ENCODE assay signal across 9 cellular contexts in genomic region chr9:124261787-124262595, GRCh38. TPM values are rescaled to one million over a fixed set of nuclear protein-coding genes. Genes with fewer than 3 reads are reported as not detected.
DNase-seq lines count a peak whose midpoint lies in the region; FAIRE-seq and TF ChIP-seq lines count a peak whose summit lies in the region.
"Had no signal": no experiment of that assay in that cellular context is flagged by ENCODE, and none has a peak within 500 bp of the region (broad histone marks: within the 10 kb centered on the region; RNA-seq: fewer than 3 reads in every experiment).

No MANE protein-coding gene starts in this region.

- H3K4me3 ChIP-seq in HUES48 (ENCODE audit: low read depth, low read length) (no peak overlapping the region), mesendoderm (ENCODE audit: low read length) (no peak overlapping the region)

- H3K9ac ChIP-seq in HUES48 (ENCODE audit: low read depth, low read length) (no peak overlapping the region), mesendoderm (ENCODE audit: low read length) (no peak overlapping the region)

- peak overlapping the region; percentile 57 for H3K4me3 Mint-ChIP-seq in MCF 10A (ENCODE audit: unreplicated experiment)
- H3K4me3 Mint-ChIP-seq in activated naive CD4-positive, alpha-beta T cell treated with anti-CD3 and anti-CD28 coated beads, Interleukin-2, amount 10 ng/mL, durations not matched to agents 7 days and 5 days, result no peak overlapping the region

- H2AK5ac ChIP-seq in mesendoderm (ENCODE audit: low read length), result no peak overlapping the region

- peak overlapping the region; percentile 54 for H3K56ac ChIP-seq in mesendoderm (ENCODE audit: low read length)

- no CpG with 5 or more reads among the region's 11 CpGs for WGBS in mesendoderm (ENCODE audit: extremely low coverage, insufficient coverage, low lambda C conversion rate)

- H2BK5ac ChIP-seq in mesendoderm (ENCODE audit: low read length), result no peak overlapping the region

- H3K36me3 ChIP-seq in HUES48 (ENCODE audit: control insufficient read depth, insufficient read depth, low read length) (no peaks in the 10 kb centered on the region), mesendoderm (ENCODE audit: control insufficient read depth, insufficient read depth, low read length) (no peaks in the 10 kb centered on the region)

- H3K36me3 Mint-ChIP-seq in MCF 10A (ENCODE audit: insufficient read depth, unreplicated experiment), result no peaks in the 10 kb centered on the region
- H3K36me3 Mint-ChIP-seq in activated naive CD4-positive, alpha-beta T cell treated with anti-CD3 and anti-CD28 coated beads, Interleukin-2, amount 10 ng/mL, durations not matched to agents 7 days and 5 days, result peaks cover 5% of the 10 kb centered on the region

- peak overlapping the region; percentile 59 for H3K27ac ChIP-seq in HUES48 (ENCODE audit: low read depth, low read length)
- peak overlapping the region; percentile 18 for H3K27ac ChIP-seq in mesendoderm (ENCODE audit: low read depth, low read length)
- peak overlapping the region; percentile 26 for H3K27ac ChIP-seq in substantia nigra (ENCODE audit: low read depth, low read length, poor library complexity, severe bottlenecking)

- POLR2A ChIA-PET in MCF 10A (lab: Yijun Ruan, JAX), result no interaction called here

- peaks cover 19% of the 10 kb centered on the region for H3K79me1 ChIP-seq in mesendoderm (ENCODE audit: low read length)

- no peak overlapping the region for H3K18ac ChIP-seq in mesendoderm (ENCODE audit: low read length)

- H3K9me3 Mint-ChIP-seq in MCF 10A (ENCODE audit: unreplicated experiment), result no peaks in the 10 kb centered on the region
- H3K9me3 Mint-ChIP-seq in activated naive CD4-positive, alpha-beta T cell treated with anti-CD3 and anti-CD28 coated beads, Interleukin-2, amount 10 ng/mL, durations not matched to agents 7 days and 5 days, result no peaks in the 10 kb centered on the region
- H3K9me3 Mint-ChIP-seq: activated T-cell treated with anti-CD3 and anti-CD28 coated beads, Interleukin-2, amount 50 U/mL, for 24 hours had no signal

- no TSS peak for BruUV-seq in MCF 10A (replicated peaks; lab: Mats Ljungman, UMichigan)

- no peak overlapping the region for H3K4ac ChIP-seq in mesendoderm (ENCODE audit: low read depth, low read length)

- peak overlapping the region; percentile 78 for H3K27ac Mint-ChIP-seq in MCF 10A (ENCODE audit: low read depth, unreplicated experiment)
- no peak overlapping the region for H3K27ac Mint-ChIP-seq in activated naive CD4-positive, alpha-beta T cell treated with anti-CD3 and anti-CD28 coated beads, Interleukin-2, amount 10 ng/mL, durations not matched to agents 7 days and 5 days

- peak overlapping the region; percentile 3 for H2BK15ac ChIP-seq in mesendoderm (replicated peaks; ENCODE audit: low read depth)

- H3K23ac ChIP-seq in mesendoderm (ENCODE audit: low read length), result no peak overlapping the region

- no peak for DNase-seq in MCF 10A (ENCODE audit: unreplicated experiment)
- DNase-seq in mesendoderm, result no peak
- DNase-seq in substantia nigra (lab: John Stamatoyannopoulos, UW), result no peak
- DNase-seq in HTR-8/SVneo (ENCODE audit: insufficient read length, low spot score), result no peak
- no peak for DNase-seq in NCI-H2029 treated with DMSO at 0.1 percent for 48 hours (lab: John Stamatoyannopoulos, UW)
- DNase-seq in GDM1 (lab: John Stamatoyannopoulos, UW), result no peak
- no peak for DNase-seq in activated naive CD4-positive, alpha-beta T cell treated with anti-CD3 and anti-CD28 coated beads, Interleukin-2, amount 10 ng/mL, durations not matched to agents 7 days and 5 days
- DNase-seq: activated T-cell treated with anti-CD3 and anti-CD28 coated beads, Interleukin-2, amount 50 U/mL, for 24 hours had no signal

- no peak overlapping the region for H3K4me2 ChIP-seq in mesendoderm (ENCODE audit: low read length)

- no peaks in the 10 kb centered on the region for H3K27me3 Mint-ChIP-seq in MCF 10A (ENCODE audit: insufficient read depth, unreplicated experiment)
- H3K27me3 Mint-ChIP-seq in activated naive CD4-positive, alpha-beta T cell treated with anti-CD3 and anti-CD28 coated beads, Interleukin-2, amount 10 ng/mL, durations not matched to agents 7 days and 5 days, result peaks cover 88% of the 10 kb centered on the region

- H3K4me1 Mint-ChIP-seq in MCF 10A (ENCODE audit: insufficient read depth, unreplicated experiment), result peaks cover 36% of the 10 kb centered on the region
- peaks cover 36% of the 10 kb centered on the region for H3K4me1 Mint-ChIP-seq in activated naive CD4-positive, alpha-beta T cell treated with anti-CD3 and anti-CD28 coated beads, Interleukin-2, amount 10 ng/mL, durations not matched to agents 7 days and 5 days

- no peak overlapping the region for H4K8ac ChIP-seq in mesendoderm (ENCODE audit: low read depth, low read length)

- TF ChIP-seq CTCF in MCF 10A (IDR thresholded peaks at IDR 0.05; ENCODE audit: unreplicated experiment), result no peak

- no peaks in the 10 kb centered on the region for H3K9me3 ChIP-seq in HUES48 (ENCODE audit: control insufficient read depth, insufficient read depth, low read length)

- H3K27me3 ChIP-seq in HUES48 (ENCODE audit: control insufficient read depth, insufficient read depth, low read length) (no peaks in the 10 kb centered on the region; the same call in 1 of the 2 replicates), mesendoderm (ENCODE audit: insufficient read depth, low read length, poor library complexity) (no peaks in the 10 kb centered on the region)

- FAIRE-seq in HTR-8/SVneo (lab: Jason Lieb, UNC), result no peak

- H4K5ac ChIP-seq in mesendoderm (ENCODE audit: low read length), result no peak overlapping the region

- intact Hi-C loops in MCF 10A (cut with micrococcal nuclease), result loop anchor here (2.0 kb wide), 1 partner anchor 45 kb away; no protein-coding TSS in a partner anchor

- H3K4me1 ChIP-seq in HUES48 (ENCODE audit: control insufficient read depth, insufficient read depth, low read length) (peaks cover 34% of the 10 kb centered on the region), mesendoderm (ENCODE audit: control insufficient read depth, low read depth, low read length) (peaks cover 9% of the 10 kb centered on the region)

- no peak overlapping the region for H2BK120ac ChIP-seq in mesendoderm (ENCODE audit: low read depth, low read length)

- H3K79me2 ChIP-seq in mesendoderm (ENCODE audit: control insufficient read depth, insufficient read depth, low read length), result peaks cover 19% of the 10 kb centered on the region

- CTCF ChIA-PET in MCF 10A (lab: Yijun Ruan, JAX), result interaction anchor here (0.6 to 1.0 kb wide), 4 partner anchors 31 to 366 kb away, joined by 3 read pairs; no protein-coding TSS in a partner anchor
- CTCF ChIA-PET in activated naive CD4-positive, alpha-beta T cell treated with anti-CD3 and anti-CD28 coated beads, Interleukin-2, amount 10 ng/mL, durations not matched to agents 7 days and 5 days (lab: Charles Lee), result no interaction called here

RNA-seq across cellular contexts. Expression of gene NEK6, which starts 4.2 kb away (rescaled TPM):
- 25.1 and 27.5 TPM in 2 replicates for total RNA-seq in MCF 10A (2022)
- polyA plus RNA-seq in mesendoderm (2013, experiment 1 of 2), result 12.8 TPM
- polyA plus RNA-seq in mesendoderm (2013, experiment 2 of 2), result 13.7 TPM
